In the genomic region with DNA sequence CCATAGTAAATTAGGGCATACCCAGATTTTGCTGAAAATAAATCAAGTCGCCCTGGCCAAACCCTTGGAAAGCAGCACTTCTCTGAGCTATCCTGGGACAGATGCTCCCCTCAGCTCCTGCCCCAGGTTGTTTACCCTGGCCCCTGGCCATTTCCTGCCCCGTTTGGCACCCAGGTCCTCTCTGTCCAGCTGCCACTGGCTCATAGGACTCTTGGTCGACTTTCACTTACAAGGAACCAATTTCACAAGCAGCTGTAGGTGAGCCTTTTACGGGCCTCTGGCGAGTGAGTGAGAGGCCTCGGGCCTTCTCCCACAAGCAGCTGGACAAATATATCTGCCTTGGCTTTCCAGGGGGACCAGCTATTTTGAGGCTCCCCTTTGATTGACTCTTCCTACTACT, we compare ENCODE assay signal across 17 cellular contexts.
DNase-seq lines count a peak whose midpoint lies in the region; ATAC-seq and TF ChIP-seq lines count a peak whose summit lies in the region.
"Had no signal": no experiment of that assay in that cellular context is flagged by ENCODE, and none has a peak within 500 bp of the region (broad histone marks: within the 10 kb centered on the region; RNA-seq: fewer than 3 reads in every experiment).

No MANE protein-coding gene starts in this region.

- no peaks in the 10 kb centered on the region for H3K9me3 ChIP-seq in PC-9 (ENCODE audit: insufficient read depth, low read depth)
- H3K9me3 ChIP-seq in gastrocnemius medialis: no peaks in the 10 kb centered on the region
- no peaks in the 10 kb centered on the region for H3K9me3 ChIP-seq in adrenal gland (replicated peaks in 1 of 3)
- H3K9me3 ChIP-seq: BE2C, esophagus squamous epithelium had no signal

- H3K4me1 ChIP-seq in PC-9 (replicated peaks; ENCODE audit: insufficient read depth) (peaks cover 21% of the 10 kb centered on the region; the same call in 1 of the 2 replicates), gastrocnemius medialis (peaks cover 11 to 17% of the 10 kb centered on the region in 2 donors), adrenal gland (replicated peaks in 1 of 2) (peaks cover 4 to 10% of the 10 kb centered on the region in 2 donors)

- no TSS peak for BruUV-seq in PC-9 (replicated peaks; lab: Mats Ljungman, UMichigan)

- no peaks in the 10 kb centered on the region for H3K79me2 ChIP-seq in PC-9 (ENCODE audit: low read depth)

- POLR2A ChIA-PET in PC-9 (lab: Charles Lee; ENCODE audit: unreplicated experiment): interaction anchor here (1.2 kb wide), 1 partner anchor 60 kb away, joined by 10 read pairs; no protein-coding TSS in a partner anchor

- H3K4me2 ChIP-seq in PC-9: no peak overlapping the region

- H3K4me3 ChIP-seq in PC-9 (no peak overlapping the region), foreskin fibroblast (ENCODE audit: low read depth in 1 of 2, low read length in 2 of 2) (no peak overlapping the region), gastrocnemius medialis (no peak overlapping the region), adrenal gland (no peak overlapping the region)
- H3K4me3 ChIP-seq: cardiac muscle cell, esophagus squamous epithelium had no signal

- no peaks in the 10 kb centered on the region for H3K9me2 ChIP-seq in PC-9 (ENCODE audit: insufficient read depth)

- no peaks in the 10 kb centered on the region for H4K20me1 ChIP-seq in PC-9 (ENCODE audit: insufficient read depth)

- TF ChIP-seq CTCF in PC-9 (conservative IDR thresholded peaks at IDR 0.05) (no peak), foreskin fibroblast (IDR thresholded peaks at IDR 0.05; ENCODE audit: low read depth, low read length) (no peak), gastrocnemius medialis (IDR thresholded peaks at IDR 0.05 in 4 of 5, conservative IDR thresholded peaks at IDR 0.05 in 1 of 5) (no peak), adrenal gland (IDR thresholded peaks at IDR 0.05) (no peak)

- H3K27ac ChIP-seq in PC-9 (no peak overlapping the region), gastrocnemius medialis (peak overlapping the region; percentile 23 to 74 (median 42)), adrenal gland (no peak overlapping the region)
- H3K27ac ChIP-seq: cardiac muscle cell had no signal

- WGBS in adrenal gland, 4 donors: 75 to 83% (median 80%) methylated on average over 5 to 6 of the region's 6 CpGs

- intact Hi-C loops in PC-9 (cut with micrococcal nuclease; ENCODE audit: unreplicated experiment): loop anchor here (2.0 to 10.0 kb wide), 3 partner anchors 148 to 1318 kb away; partner anchors contain the start of genes NMBR and VTA1
- intact Hi-C loops in gastrocnemius medialis (cut with DNase I; ENCODE audit: low total_unique reads): loop anchor here (2.0 to 10.0 kb wide), 2 partner anchors 188 to 248 kb away; partner anchors contain the start of gene HIVEP2
- intact Hi-C loops in adrenal gland (cut with DNase I): loop anchor here in 1 of 2 donors (10.0 kb wide), 2 partner anchors 248 to 728 kb away; partner anchors contain the start of gene HIVEP2

- no peaks in the 10 kb centered on the region for H3K27me3 ChIP-seq in PC-9 (ENCODE audit: insufficient read depth, low read depth)
- H3K27me3 ChIP-seq in gastrocnemius medialis: no peaks in the 10 kb centered on the region
- H3K27me3 ChIP-seq in adrenal gland: no peaks in the 10 kb centered on the region
- H3K27me3 ChIP-seq: BE2C, cardiac muscle cell, esophagus squamous epithelium had no signal

- no peak for TF ChIP-seq POLR2A in gastrocnemius medialis (IDR thresholded peaks at IDR 0.05)
- no peak for TF ChIP-seq POLR2A in adrenal gland (IDR thresholded peaks at IDR 0.05)

- in situ Hi-C loops in gastrocnemius medialis (cut with MboI; ENCODE audit: low sequenced_read_pairs in 4 of 4): loop anchor here (10.0 to 25.0 kb wide), 5 partner anchors 258 to 728 kb away; no protein-coding TSS in a partner anchor

- CTCF ChIA-PET in PC-9 (lab: Charles Lee): interaction anchor here (0.6 kb wide), 2 partner anchors 161 to 189 kb away, joined by 3 to 4 read pairs; no protein-coding TSS in a partner anchor

- H3K36me3 ChIP-seq in PC-9 (ENCODE audit: low read depth) (no peaks in the 10 kb centered on the region), gastrocnemius medialis (no peaks in the 10 kb centered on the region), adrenal gland (replicated peaks in 1 of 2) (no peaks in the 10 kb centered on the region)
- H3K36me3 ChIP-seq: BE2C, cardiac muscle cell, esophagus squamous epithelium had no signal

- ATAC-seq in gastrocnemius medialis: peak; percentile 57 to 67
- ATAC-seq: Panc1; stimulated activated naive B cell treated with anti-CD40 and anti-IgM and Interleukin-4, amounts not matched to agents 10 μg/mL and 1 μg/mL and 100 μg/mL, for 72 hours had no signal

- H2AFZ ChIP-seq in PC-9: no peak overlapping the region

- H3F3A ChIP-seq in PC-9 (ENCODE audit: insufficient read depth, low read depth): no peaks in the 10 kb centered on the region; the same call in 1 of the 2 replicates

- peak; percentile 52 for DNase-seq in DMS79 (lab: John Stamatoyannopoulos, UW)
- peak; percentile 50 to 66 for DNase-seq in PC-9
- DNase-seq in foreskin fibroblast: peak; percentile 12 to 47
- DNase-seq in gastrocnemius medialis: peak in 1 of 2 donors; percentile 42
- no peak for DNase-seq in NCI-H2107 treated with DMSO at 0.1 percent for 48 hours (lab: John Stamatoyannopoulos, UW; ENCODE audit: unreplicated experiment)
- DNase-seq in adrenal gland: no peak
- no peak for DNase-seq in activated effector memory CD4-positive, alpha-beta T cell treated with Interleukin-2 at 50 U/mL for 16 hours
- DNase-seq in stimulated activated CD4-positive, alpha-beta T cell treated with anti-CD3 and anti-CD28 coated beads, Interleukin-2, amount 100 ng/mL, for 24 hours: no peak
- DNase-seq: activated CD4-positive, alpha-beta T cell treated with anti-CD3 and anti-CD28 coated beads, Interleukin-2, amount 10 ng/mL, durations not matched to agents 24 days and 14 days; BE2C; esophagus squamous epithelium; hypothalamus; mesenchymal stem cell; stimulated activated CD4-positive, alpha-beta T cell treated with anti-CD3 and anti-CD28 coated beads, Interleukin-4, amount 100 ng/mL, for 24 hours; stimulated activated naive B cell treated with anti-CD40 and anti-IgM and Interleukin-4, amounts not matched to agents 10 μg/mL and 1 μg/mL and 100 μg/mL, for 72 hours had no signal

Comparison
In these comparisons a context has a peak if more than half of its experiments do, and no peak if none do; other contexts are left out.
1. DNase-seq: peak in DMS79 (single experiment), PC-9 (2 of 2) and foreskin fibroblast (2 of 2); none in NCI-H2107 treated with DMSO at 0.1 percent for 48 hours (single experiment), adrenal gland (0 of 7), activated effector memory CD4-positive, alpha-beta T cell treated with Interleukin-2 at 50 U/mL for 16 hours (single experiment) and stimulated activated CD4-positive, alpha-beta T cell treated with anti-CD3 and anti-CD28 coated beads, Interleukin-2, amount 100 ng/mL, for 24 hours (0 of 2).
2. H3K27ac ChIP-seq: peak in gastrocnemius medialis (4 of 4); none in PC-9 (single experiment) and adrenal gland (0 of 5).